ENCODE assay signal across 8 cellular contexts in genomic region chr1:19390901-19391595, GRCh38.
DNase-seq lines count a peak whose midpoint lies in the region; TF ChIP-seq lines count a peak whose summit lies in the region.

No MANE protein-coding gene starts in this region.

- peaks cover 24% of the 10 kb centered on the region for H3K4me1 ChIP-seq in osteoblast (ENCODE audit: insufficient read depth, low read length)

- TF ChIP-seq CTCF in HFF-Myc (IDR thresholded peaks at IDR 0.05; ENCODE audit: low read depth, low read length, missing control alignments) (peak; percentile 92), fibroblast of mammary gland (conservative IDR thresholded peaks at IDR 0.05; ENCODE audit: control insufficient read depth, insufficient read depth, low read depth, low read length) (peak; percentile 93), osteoblast (IDR thresholded peaks at IDR 0.05; ENCODE audit: extremely low read depth, low read depth, low read length) (peak; percentile 99)

- H3K36me3 ChIP-seq in osteoblast (ENCODE audit: insufficient read depth, low read length) = peaks cover 13% of the 10 kb centered on the region

- no peaks in the 10 kb centered on the region for H3K27me3 ChIP-seq in osteoblast (ENCODE audit: insufficient read depth, low read length)

- peak overlapping the region; percentile 72 for H3K27ac ChIP-seq in osteoblast (ENCODE audit: low read depth, low read length)
- peak overlapping the region; percentile 33 for H3K27ac ChIP-seq in temporal lobe (ENCODE audit: low read depth, low read length)

- DNase-seq in GF-D8 (lab: John Stamatoyannopoulos, UW) = peak; percentile 78
- peak; percentile 89 for DNase-seq in HFF-Myc (ENCODE audit: extremely low read depth, low read depth)
- DNase-seq in NCI-H69 (lab: John Stamatoyannopoulos, UW) = peak; percentile 39
- DNase-seq in activated T-cell treated with anti-CD3 and anti-CD28 coated beads, Interleukin-2, amount 50 U/mL, for 48 hours = peak; percentile 67 to 72
- peak; percentile 89 for DNase-seq in fibroblast of mammary gland (ENCODE audit: low read depth)
- DNase-seq in osteoblast (ENCODE audit: insufficient read length, low spot score, missing footprints) = peak; percentile 92
- no peak for DNase-seq in HK-2 (ENCODE audit: unreplicated experiment)

- no peak overlapping the region for H2AFZ ChIP-seq in osteoblast (ENCODE audit: low read length)

- H3K4me2 ChIP-seq in osteoblast (ENCODE audit: insufficient read depth, low read length) = peak overlapping the region; percentile 3

- H3K79me2 ChIP-seq in osteoblast (ENCODE audit: insufficient read depth, low read length) = peaks cover 99% of the 10 kb centered on the region

- H3K9me3 ChIP-seq in osteoblast (ENCODE audit: low read depth, low read length) = no peaks in the 10 kb centered on the region

- H3K4me3 ChIP-seq in HFF-Myc (replicated peaks; ENCODE audit: low read depth, low read length) (peak overlapping the region; percentile 24), fibroblast of mammary gland (ENCODE audit: control insufficient read depth, low read depth, low read length) (peak overlapping the region; percentile 21), osteoblast (ENCODE audit: insufficient read depth, low read length) (no peak overlapping the region)

- peaks cover 53% of the 10 kb centered on the region for H4K20me1 ChIP-seq in osteoblast (ENCODE audit: insufficient read depth, low read length)
